15 cellular contexts compared by ENCODE assay signal in genomic region chr12:118044075-118044474, GRCh38. TPM values are rescaled to one million over a fixed set of nuclear protein-coding genes. Genes with fewer than 3 reads are reported as not detected.
A peak's percentile ranks its signal among the peaks of the same experiment; 100 is the strongest.
DNase-seq lines count a peak whose midpoint lies in the region; ATAC-seq and TF ChIP-seq lines count a peak whose summit lies in the region.
"Had no signal": no experiment of that assay in that cellular context is flagged by ENCODE, and none has a peak within 500 bp of the region (broad histone marks: within the 10 kb centered on the region; RNA-seq: fewer than 3 reads in every experiment).

No MANE protein-coding gene starts in this region.

- H3K27ac ChIP-seq in CD4-positive, CD25-positive, alpha-beta regulatory T cell (ENCODE audit: insufficient read depth, low read length, poor library complexity, severe bottlenecking): no peak overlapping the region
- H3K27ac ChIP-seq in endodermal cell (ENCODE audit: low read depth, low read length) (no peak overlapping the region), vagina (no peak overlapping the region)
- H3K27ac ChIP-seq: C4-2B, KMS-11 had no signal

- H3K27ac Mint-ChIP-seq in activated T-cell treated with anti-CD3 and anti-CD28 coated beads, Interleukin-2, amount 50 U/mL, for 24 hours: peak overlapping the region; percentile 97
- peak overlapping the region in 2 of 3 donors; percentile 42 to 54 for H3K27ac Mint-ChIP-seq in CD4-positive, CD25-positive, alpha-beta regulatory T cell
- H3K27ac Mint-ChIP-seq in T-helper 17 cell: peak overlapping the region; percentile 43
- peak overlapping the region; percentile 74 for H3K27ac Mint-ChIP-seq in endodermal cell

- ATAC-seq in CD4-positive, CD25-positive, alpha-beta regulatory T cell (ENCODE audit: low read depth in 2 of 2): no peak
- ATAC-seq in T-helper 17 cell (no peak), GM21825 (IDR thresholded peaks at IDR 0.05; ENCODE audit: unreplicated experiment) (no peak)

- no peaks in the 10 kb centered on the region for H3K27me3 Mint-ChIP-seq in activated T-cell treated with anti-CD3 and anti-CD28 coated beads, Interleukin-2, amount 50 U/mL, for 24 hours
- no peaks in the 10 kb centered on the region for H3K27me3 Mint-ChIP-seq in CD4-positive, CD25-positive, alpha-beta regulatory T cell
- H3K27me3 Mint-ChIP-seq in T-helper 17 cell (no peaks in the 10 kb centered on the region), endodermal cell (ENCODE audit: insufficient read depth) (no peaks in the 10 kb centered on the region)

- intact Hi-C loops in vagina (cut with DNase I): no loop called here

- H3K4me1 Mint-ChIP-seq in activated T-cell treated with anti-CD3 and anti-CD28 coated beads, Interleukin-2, amount 50 U/mL, for 24 hours (ENCODE audit: low read depth): peaks cover 67% of the 10 kb centered on the region
- peaks cover 7 to 12% (median 10%) of the 10 kb centered on the region in 4 donors for H3K4me1 Mint-ChIP-seq in CD4-positive, CD25-positive, alpha-beta regulatory T cell
- peaks cover 4% of the 10 kb centered on the region for H3K4me1 Mint-ChIP-seq in T-helper 17 cell
- peaks cover 10% of the 10 kb centered on the region for H3K4me1 Mint-ChIP-seq in endodermal cell

- H3K36me3 Mint-ChIP-seq in activated T-cell treated with anti-CD3 and anti-CD28 coated beads, Interleukin-2, amount 50 U/mL, for 24 hours (ENCODE audit: low read depth): peaks cover 87% of the 10 kb centered on the region
- H3K36me3 Mint-ChIP-seq in CD4-positive, CD25-positive, alpha-beta regulatory T cell: peaks cover 41% of the 10 kb centered on the region
- H3K36me3 Mint-ChIP-seq in T-helper 17 cell (ENCODE audit: low read depth): peaks cover 6% of the 10 kb centered on the region
- peaks cover 78% of the 10 kb centered on the region for H3K36me3 Mint-ChIP-seq in endodermal cell (ENCODE audit: low read depth)

- no peak overlapping the region for H3K4me3 ChIP-seq in CD4-positive, CD25-positive, alpha-beta regulatory T cell (ENCODE audit: low read depth, low read length)
- H3K4me3 ChIP-seq in endodermal cell (ENCODE audit: low read length) (no peak overlapping the region), vagina (no peak overlapping the region)

- no peaks in the 10 kb centered on the region for H3K27me3 ChIP-seq in CD4-positive, CD25-positive, alpha-beta regulatory T cell (ENCODE audit: control insufficient read depth, insufficient read depth, low read length)
- no peaks in the 10 kb centered on the region for H3K27me3 ChIP-seq in endodermal cell (ENCODE audit: control insufficient read depth, insufficient read depth, low read length, poor library complexity, severe bottlenecking)
- H3K27me3 ChIP-seq in vagina: no peaks in the 10 kb centered on the region

- peak overlapping the region; percentile 28 for H3K4me3 Mint-ChIP-seq in activated T-cell treated with anti-CD3 and anti-CD28 coated beads, Interleukin-2, amount 50 U/mL, for 24 hours
- no peak overlapping the region for H3K4me3 Mint-ChIP-seq in CD4-positive, CD25-positive, alpha-beta regulatory T cell
- no peak overlapping the region for H3K4me3 Mint-ChIP-seq in T-helper 17 cell
- H3K4me3 Mint-ChIP-seq in endodermal cell: no peak overlapping the region

- no peak for TF ChIP-seq POLR2A in vagina (IDR thresholded peaks at IDR 0.05)

- no peaks in the 10 kb centered on the region for H3K4me1 ChIP-seq in CD4-positive, CD25-positive, alpha-beta regulatory T cell (ENCODE audit: control insufficient read depth, insufficient read depth, low read length, poor library complexity, severe bottlenecking)
- H3K4me1 ChIP-seq in endodermal cell (ENCODE audit: control insufficient read depth, insufficient read depth, low read length) (peaks cover 3% of the 10 kb centered on the region), vagina (no peaks in the 10 kb centered on the region)

- H3K9me3 Mint-ChIP-seq in activated T-cell treated with anti-CD3 and anti-CD28 coated beads, Interleukin-2, amount 50 U/mL, for 24 hours: no peaks in the 10 kb centered on the region
- no peaks in the 10 kb centered on the region for H3K9me3 Mint-ChIP-seq in CD4-positive, CD25-positive, alpha-beta regulatory T cell
- peaks cover 4% of the 10 kb centered on the region for H3K9me3 Mint-ChIP-seq in endodermal cell

- TF ChIP-seq CTCF in endodermal cell (conservative IDR thresholded peaks at IDR 0.05): no peak
- no peak for TF ChIP-seq CTCF in vagina (IDR thresholded peaks at IDR 0.05)

- no peak overlapping the region for H3K9ac ChIP-seq in endodermal cell (ENCODE audit: extremely low read depth, low read length, poor library complexity, severe bottlenecking)
- H3K9ac ChIP-seq: KMS-11 had no signal

- DNase-seq in activated T-cell treated with anti-CD3 and anti-CD28 coated beads, Interleukin-2, amount 50 U/mL, for 24 hours: no peak
- DNase-seq in activated T-cell treated with anti-CD3 and anti-CD28 coated beads, Interleukin-2, amount 50 U/mL, for 1 hour: no peak
- no peak for DNase-seq in CD4-positive, CD25-positive, alpha-beta regulatory T cell
- DNase-seq in T-helper 17 cell: no peak
- no peak for DNase-seq in endodermal cell
- no peak for DNase-seq in vagina (ENCODE audit: extremely low spot score in 2 of 2)
- DNase-seq: COR-L47; NCI-H1436; NCI-H2029 treated with DMSO at 0.1 percent for 48 hours; NCI-H2171 treated with DMSO at 0.1 percent for 48 hours; NCI-H446 treated with DMSO at 0.1 percent for 48 hours; NK-92 treated with Interleukin-12 subunit alpha and Interleukin-12 subunit beta, amount 100 ng/mL, for 24 hours had no signal

- peaks cover 33% of the 10 kb centered on the region for H3K36me3 ChIP-seq in CD4-positive, CD25-positive, alpha-beta regulatory T cell (ENCODE audit: control insufficient read depth, insufficient read depth, low read length)
- H3K36me3 ChIP-seq in endodermal cell (ENCODE audit: control insufficient read depth, insufficient read depth, low read length): peaks cover 83% of the 10 kb centered on the region
- peaks cover 0 to 36% of the 10 kb centered on the region in 2 donors for H3K36me3 ChIP-seq in vagina

- WGBS in endodermal cell (ENCODE audit: insufficient coverage in 1 of 2, insufficient read length in 1 of 2), 2 experiments: 91% methylated on average over 2 of the region's 2 CpGs; no CpG with 5 or more reads in 1 of the 2 experiments

- no peaks in the 10 kb centered on the region for H3K9me3 ChIP-seq in CD4-positive, CD25-positive, alpha-beta regulatory T cell (ENCODE audit: control insufficient read depth in 2 of 2, low read length in 2 of 2)
- H3K9me3 ChIP-seq in T-helper 17 cell (ENCODE audit: control insufficient read depth, low read length, poor library complexity, severe bottlenecking) (no peaks in the 10 kb centered on the region), endodermal cell (ENCODE audit: control insufficient read depth, low read length) (no peaks in the 10 kb centered on the region), vagina (no peaks in the 10 kb centered on the region)

RNA-seq across cellular contexts. Expression of gene WSB2, which starts 16.9 kb away (rescaled TPM):
- total RNA-seq in CD4-positive, CD25-positive, alpha-beta regulatory T cell: 30.8 TPM
- polyA plus RNA-seq in CD4-positive, CD25-positive, alpha-beta regulatory T cell: 10 to 100 TPM; 16.0 to 26.2 (median 22.2) TPM
- total RNA-seq in T-helper 17 cell (10 to 100 TPM; 26.9 to 36.2 TPM), endodermal cell (10 to 100 TPM; 60.7 to 61.7 TPM), vagina (44.0 TPM)
- polyA plus RNA-seq in endodermal cell (2013, experiment 1 of 2): 54.5 TPM
- polyA plus RNA-seq in endodermal cell (2013, experiment 2 of 2): 62.1 TPM

RNA-seq across cellular contexts. Expression of gene RFC5, which starts 27.6 kb away (rescaled TPM):
- total RNA-seq in CD4-positive, CD25-positive, alpha-beta regulatory T cell: 12.0 TPM
- 10 to 100 TPM; 19.2 to 21.1 (median 20.1) TPM for polyA plus RNA-seq in CD4-positive, CD25-positive, alpha-beta regulatory T cell
- total RNA-seq in T-helper 17 cell (10 to 100 TPM; 10.6 to 15.8 TPM), endodermal cell (10 to 100 TPM; 32.2 to 46.2 TPM), vagina (11.5 TPM)
- 56.0 TPM for polyA plus RNA-seq in endodermal cell (2013, experiment 1 of 2)
- 48.0 TPM for polyA plus RNA-seq in endodermal cell (2013, experiment 2 of 2)

RNA-seq across cellular contexts. Expression of gene VSIG10, which starts 59.7 kb away (rescaled TPM):
- 0.64 TPM for total RNA-seq in CD4-positive, CD25-positive, alpha-beta regulatory T cell
- polyA plus RNA-seq in CD4-positive, CD25-positive, alpha-beta regulatory T cell: 1 to 10 TPM; 1.5 to 3.1 (median 2.0) TPM
- total RNA-seq in T-helper 17 cell: 1 to 10 TPM; 1.3 to 3.9 TPM
- 10 to 100 TPM; 35.4 to 43.8 TPM for total RNA-seq in endodermal cell
- polyA plus RNA-seq in endodermal cell (2013, experiment 1 of 2): 19.1 TPM
- 18.8 TPM for polyA plus RNA-seq in endodermal cell (2013, experiment 2 of 2)
- total RNA-seq in vagina: 31.2 TPM

Comparison
In these comparisons a context has a peak if more than half of its experiments do, and no peak if none do; other contexts are left out.
1. H3K27ac Mint-ChIP-seq: peak in every context shown above with its lines; median percentile 97 in activated T-cell treated with anti-CD3 and anti-CD28 coated beads, Interleukin-2, amount 50 U/mL, for 24 hours; 74 in endodermal cell; 48 in CD4-positive, CD25-positive, alpha-beta regulatory T cell; 43 in T-helper 17 cell.